Comparison of ENCODE assay signal across 1 cellular context in the genomic region with DNA sequence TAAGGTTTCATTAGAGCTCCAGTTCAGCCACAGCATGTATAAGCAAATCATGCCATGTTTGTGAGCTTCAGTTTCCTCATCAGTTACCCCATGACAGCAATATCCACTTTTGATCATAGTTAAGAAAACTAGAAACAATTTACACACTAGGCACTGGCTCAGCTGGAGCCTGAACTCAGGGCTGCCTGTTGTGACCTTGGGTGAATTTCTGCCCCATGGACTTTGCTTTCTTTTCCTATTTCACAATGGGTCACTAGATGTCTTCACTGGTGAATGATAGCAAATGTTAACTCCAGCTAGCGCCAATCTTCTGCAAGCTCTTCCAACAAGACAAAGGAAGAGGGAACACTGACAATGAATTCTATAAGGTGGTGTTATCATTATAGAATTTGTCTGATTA.
A peak's percentile ranks its signal among the peaks of the same experiment; 100 is the strongest.
TF ChIP-seq lines count a peak whose summit lies in the region.

No MANE protein-coding gene starts in this region.

TF ChIP-seq in HepG2, 621 proteins besides CTCF, POLR2A, EP300 and RAD21 (continued from another document and continues in another):
- TF ChIP-seq, protein P1, sequence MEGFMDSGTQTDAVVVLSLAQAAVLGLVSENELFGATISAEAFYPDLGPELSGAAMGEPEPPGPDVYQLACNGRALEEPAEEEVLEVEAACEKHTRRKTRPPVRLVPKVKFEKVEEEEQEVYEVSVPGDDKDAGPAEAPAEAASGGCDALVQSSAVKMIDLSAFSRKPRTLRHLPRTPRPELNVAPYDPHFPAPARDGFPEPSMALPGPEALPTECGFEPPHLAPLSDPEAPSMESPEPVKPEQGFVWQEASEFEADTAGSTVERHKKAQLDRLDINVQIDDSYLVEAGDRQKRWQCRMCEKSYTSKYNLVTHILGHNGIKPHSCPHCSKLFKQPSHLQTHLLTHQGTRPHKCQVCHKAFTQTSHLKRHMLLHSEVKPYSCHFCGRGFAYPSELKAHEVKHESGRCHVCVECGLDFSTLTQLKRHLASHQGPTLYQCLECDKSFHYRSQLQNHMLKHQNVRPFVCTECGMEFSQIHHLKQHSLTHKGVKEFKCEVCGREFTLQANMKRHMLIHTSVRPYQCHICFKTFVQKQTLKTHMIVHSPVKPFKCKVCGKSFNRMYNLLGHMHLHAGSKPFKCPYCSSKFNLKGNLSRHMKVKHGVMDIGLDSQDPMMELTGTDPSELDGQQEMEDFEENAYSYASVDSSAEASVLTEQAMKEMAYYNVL (CRISPR knock-in tag; IDR thresholded peaks at IDR 0.05; ENCODE audit: borderline replicate concordance): peak; percentile 59; the same call in 1 of the 2 replicates
- TF ChIP-seq SAP130 (CRISPR knock-in tag; IDR thresholded peaks at IDR 0.05; ENCODE audit: low read depth) (0 out of 2 replicates have a peak, but pooled peaks have one; percentile 16), ZBTB21 (CRISPR knock-in tag; IDR thresholded peaks at IDR 0.05) (0 out of 2 replicates have a peak, but pooled peaks have one; percentile 30), NRL (CRISPR knock-in tag; IDR thresholded peaks at IDR 0.05; ENCODE audit: borderline replicate concordance) (no peak), MTA1 (CRISPR knock-in tag; IDR thresholded peaks at IDR 0.05; ENCODE audit: borderline replicate concordance) (no peak), ZNF350 (CRISPR knock-in tag; IDR thresholded peaks at IDR 0.05; ENCODE audit: borderline replicate concordance, low read depth) (no peak), ONECUT2 (CRISPR knock-in tag; IDR thresholded peaks at IDR 0.05) (no peak), IKZF5 (CRISPR knock-in tag; IDR thresholded peaks at IDR 0.05) (peak; percentile 65; the same call in 1 of the 2 replicates), SALL1 (CRISPR knock-in tag; IDR thresholded peaks at IDR 0.05) (peak; percentile 74), FOXA1 (IDR thresholded peaks at IDR 0.05) (no peak), FOXA1 (CRISPR knock-in tag; IDR thresholded peaks at IDR 0.05) (no peak), GZF1 (CRISPR knock-in tag; IDR thresholded peaks at IDR 0.05) (no peak), ZNF546 (CRISPR knock-in tag; conservative IDR thresholded peaks at IDR 0.05) (no peak), XRCC5 (optimal IDR thresholded peaks at IDR 0.05; ENCODE audit: low read length) (no peak), SPEN (CRISPR knock-in tag; IDR thresholded peaks at IDR 0.05; ENCODE audit: low read depth) (no peak), KDM2A (CRISPR knock-in tag; IDR thresholded peaks at IDR 0.05; ENCODE audit: borderline replicate concordance, low read depth) (no peak), BCL6 (CRISPR knock-in tag; IDR thresholded peaks at IDR 0.05) (peak; percentile 62), NKX3-1 (CRISPR knock-in tag; IDR thresholded peaks at IDR 0.05) (no peak), HNRNPUL1 (IDR thresholded peaks at IDR 0.05; ENCODE audit: low read depth, low read length) (no peak), MTF1 (CRISPR knock-in tag; IDR thresholded peaks at IDR 0.05) (no peak), HHEX (CRISPR knock-in tag; IDR thresholded peaks at IDR 0.05) (no peak), RARA (CRISPR knock-in tag; IDR thresholded peaks at IDR 0.05) (peak; percentile 58), NR2C2 (CRISPR knock-in tag; IDR thresholded peaks at IDR 0.05; ENCODE audit: borderline replicate concordance) (peak; percentile 70), ZNF652 (CRISPR knock-in tag; IDR thresholded peaks at IDR 0.05; ENCODE audit: borderline replicate concordance, low read depth) (peak; percentile 14; the same call in 1 of the 2 replicates), ELF3 (CRISPR knock-in tag; IDR thresholded peaks at IDR 0.05) (0 out of 2 replicates have a peak, but pooled peaks have one; percentile 39), ZNF383 (CRISPR knock-in tag; IDR thresholded peaks at IDR 0.05; ENCODE audit: borderline replicate concordance) (no peak), MEIS1 (CRISPR knock-in tag; IDR thresholded peaks at IDR 0.05; ENCODE audit: borderline replicate concordance) (no peak), ZNF777 (CRISPR knock-in tag; IDR thresholded peaks at IDR 0.05) (no peak), KLF16 (CRISPR knock-in tag; IDR thresholded peaks at IDR 0.05) (no peak), ZNF850 (CRISPR knock-in tag; conservative IDR thresholded peaks at IDR 0.05) (no peak), FOSL2 (CRISPR knock-in tag; IDR thresholded peaks at IDR 0.05) (peak; percentile 32; the same call in 1 of the 2 replicates), DNMT1 (CRISPR knock-in tag; IDR thresholded peaks at IDR 0.05) (no peak), ARID5B (CRISPR knock-in tag; IDR thresholded peaks at IDR 0.05) (peak; percentile 93), MZF1 (CRISPR knock-in tag; IDR thresholded peaks at IDR 0.05; ENCODE audit: borderline replicate concordance) (no peak), THRA (CRISPR knock-in tag; IDR thresholded peaks at IDR 0.05; ENCODE audit: borderline replicate concordance) (peak; percentile 65; the same call in 1 of the 2 replicates), CBX1 (IDR thresholded peaks at IDR 0.05; ENCODE audit: low read depth) (no peak), ZMYM2 (CRISPR knock-in tag; IDR thresholded peaks at IDR 0.05) (peak; percentile 68; the same call in 1 of the 2 replicates), MLLT10 (CRISPR knock-in tag; IDR thresholded peaks at IDR 0.05) (no peak), ZNF260 (CRISPR knock-in tag; IDR thresholded peaks at IDR 0.05; ENCODE audit: borderline replicate concordance, low read depth) (no peak), CENPX (CRISPR knock-in tag; IDR thresholded peaks at IDR 0.05) (no peak), SP2 (CRISPR knock-in tag; IDR thresholded peaks at IDR 0.05) (no peak), THAP7 (CRISPR knock-in tag; IDR thresholded peaks at IDR 0.05) (no peak), SALL2 (CRISPR knock-in tag; IDR thresholded peaks at IDR 0.05) (no peak), ZNF678 (CRISPR knock-in tag; IDR thresholded peaks at IDR 0.05) (no peak), ZNF335 (CRISPR knock-in tag; IDR thresholded peaks at IDR 0.05) (no peak), ETS1 (CRISPR knock-in tag; IDR thresholded peaks at IDR 0.05) (no peak), KLF11 (CRISPR knock-in tag; IDR thresholded peaks at IDR 0.05) (no peak), NFIC (IDR thresholded peaks at IDR 0.05; ENCODE audit: low read length) (no peak), ZNF468 (CRISPR knock-in tag; IDR thresholded peaks at IDR 0.05) (no peak), ATAD3A (CRISPR knock-in tag; IDR thresholded peaks at IDR 0.05) (no peak), MEF2D (CRISPR knock-in tag; IDR thresholded peaks at IDR 0.05) (no peak), ZSCAN20 (CRISPR knock-in tag; IDR thresholded peaks at IDR 0.05; ENCODE audit: borderline replicate concordance) (no peak), EEA1 (CRISPR knock-in tag; IDR thresholded peaks at IDR 0.05; ENCODE audit: borderline replicate concordance) (no peak)
- TF ChIP-seq, protein P2, sequence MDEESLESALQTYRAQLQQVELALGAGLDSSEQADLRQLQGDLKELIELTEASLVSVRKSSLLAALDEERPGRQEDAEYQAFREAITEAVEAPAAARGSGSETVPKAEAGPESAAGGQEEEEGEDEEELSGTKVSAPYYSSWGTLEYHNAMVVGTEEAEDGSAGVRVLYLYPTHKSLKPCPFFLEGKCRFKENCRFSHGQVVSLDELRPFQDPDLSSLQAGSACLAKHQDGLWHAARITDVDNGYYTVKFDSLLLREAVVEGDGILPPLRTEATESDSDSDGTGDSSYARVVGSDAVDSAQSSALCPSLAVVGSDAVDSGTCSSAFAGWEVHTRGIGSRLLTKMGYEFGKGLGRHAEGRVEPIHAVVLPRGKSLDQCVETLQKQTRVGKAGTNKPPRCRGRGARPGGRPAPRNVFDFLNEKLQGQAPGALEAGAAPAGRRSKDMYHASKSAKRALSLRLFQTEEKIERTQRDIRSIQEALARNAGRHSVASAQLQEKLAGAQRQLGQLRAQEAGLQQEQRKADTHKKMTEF (CRISPR knock-in tag; IDR thresholded peaks at IDR 0.05): peak; percentile 37; the same call in 1 of the 2 replicates
- TF ChIP-seq, protein P3, sequence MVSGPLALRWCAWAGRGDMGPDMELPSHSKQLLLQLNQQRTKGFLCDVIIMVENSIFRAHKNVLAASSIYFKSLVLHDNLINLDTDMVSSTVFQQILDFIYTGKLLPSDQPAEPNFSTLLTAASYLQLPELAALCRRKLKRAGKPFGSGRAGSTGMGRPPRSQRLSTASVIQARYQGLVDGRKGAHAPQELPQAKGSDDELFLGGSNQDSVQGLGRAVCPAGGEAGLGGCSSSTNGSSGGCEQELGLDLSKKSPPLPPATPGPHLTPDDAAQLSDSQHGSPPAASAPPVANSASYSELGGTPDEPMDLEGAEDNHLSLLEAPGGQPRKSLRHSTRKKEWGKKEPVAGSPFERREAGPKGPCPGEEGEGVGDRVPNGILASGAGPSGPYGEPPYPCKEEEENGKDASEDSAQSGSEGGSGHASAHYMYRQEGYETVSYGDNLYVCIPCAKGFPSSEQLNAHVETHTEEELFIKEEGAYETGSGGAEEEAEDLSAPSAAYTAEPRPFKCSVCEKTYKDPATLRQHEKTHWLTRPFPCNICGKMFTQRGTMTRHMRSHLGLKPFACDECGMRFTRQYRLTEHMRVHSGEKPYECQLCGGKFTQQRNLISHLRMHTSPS (CRISPR knock-in tag; IDR thresholded peaks at IDR 0.05; ENCODE audit: low read depth): no peak
- TF ChIP-seq, protein P4, sequence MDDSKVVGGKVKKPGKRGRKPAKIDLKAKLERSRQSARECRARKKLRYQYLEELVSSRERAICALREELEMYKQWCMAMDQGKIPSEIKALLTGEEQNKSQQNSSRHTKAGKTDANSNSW (CRISPR knock-in tag; IDR thresholded peaks at IDR 0.05; ENCODE audit: borderline replicate concordance): no peak
- TF ChIP-seq, protein P5, sequence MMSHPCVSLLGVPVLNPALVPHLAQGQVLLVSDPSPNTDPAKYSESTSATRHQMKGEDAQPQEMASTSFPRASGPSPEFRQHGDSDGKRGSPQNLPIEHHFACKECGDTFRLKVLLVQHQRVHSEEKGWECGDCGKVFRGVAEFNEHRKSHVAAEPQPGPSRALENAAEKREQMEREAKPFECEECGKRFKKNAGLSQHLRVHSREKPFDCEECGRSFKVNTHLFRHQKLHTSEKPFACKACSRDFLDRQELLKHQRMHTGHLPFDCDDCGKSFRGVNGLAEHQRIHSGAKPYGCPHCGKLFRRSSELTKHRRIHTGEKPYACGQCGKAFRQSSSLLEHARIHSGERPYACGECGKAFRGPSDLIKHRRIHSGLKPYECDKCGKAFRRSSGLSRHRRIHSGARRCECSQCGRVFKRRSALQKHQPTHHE (CRISPR knock-in tag; IDR thresholded peaks at IDR 0.05; ENCODE audit: borderline replicate concordance): no peak
